Comparison of ENCODE assay signal across 1 cellular context in genomic region chr1:153531638-153532037, GRCh38.
TF ChIP-seq lines count a peak whose summit lies in the region.

No MANE protein-coding gene starts in this region.

TF ChIP-seq in endothelial cell of umbilical vein, 7 proteins besides CTCF, POLR2A, EP300 and RAD21:
- no peak for TF ChIP-seq MAX (IDR thresholded peaks at IDR 0.05; ENCODE audit: insufficient read depth, insufficient read length)
- TF ChIP-seq FOS (IDR thresholded peaks at IDR 0.05; ENCODE audit: borderline replicate concordance, insufficient read depth, low read length): no peak
- TF ChIP-seq JUN (IDR thresholded peaks at IDR 0.05; ENCODE audit: borderline replicate concordance, insufficient read depth, insufficient read length, low read depth): no peak
- no peak for TF ChIP-seq MYC (IDR thresholded peaks at IDR 0.05; ENCODE audit: low read depth, low read length)
- no peak for TF ChIP-seq GATA2 (IDR thresholded peaks at IDR 0.05; ENCODE audit: insufficient read depth, insufficient read length, low read depth, low read length)
